1 cellular context compared by ENCODE assay signal in the genomic region with DNA sequence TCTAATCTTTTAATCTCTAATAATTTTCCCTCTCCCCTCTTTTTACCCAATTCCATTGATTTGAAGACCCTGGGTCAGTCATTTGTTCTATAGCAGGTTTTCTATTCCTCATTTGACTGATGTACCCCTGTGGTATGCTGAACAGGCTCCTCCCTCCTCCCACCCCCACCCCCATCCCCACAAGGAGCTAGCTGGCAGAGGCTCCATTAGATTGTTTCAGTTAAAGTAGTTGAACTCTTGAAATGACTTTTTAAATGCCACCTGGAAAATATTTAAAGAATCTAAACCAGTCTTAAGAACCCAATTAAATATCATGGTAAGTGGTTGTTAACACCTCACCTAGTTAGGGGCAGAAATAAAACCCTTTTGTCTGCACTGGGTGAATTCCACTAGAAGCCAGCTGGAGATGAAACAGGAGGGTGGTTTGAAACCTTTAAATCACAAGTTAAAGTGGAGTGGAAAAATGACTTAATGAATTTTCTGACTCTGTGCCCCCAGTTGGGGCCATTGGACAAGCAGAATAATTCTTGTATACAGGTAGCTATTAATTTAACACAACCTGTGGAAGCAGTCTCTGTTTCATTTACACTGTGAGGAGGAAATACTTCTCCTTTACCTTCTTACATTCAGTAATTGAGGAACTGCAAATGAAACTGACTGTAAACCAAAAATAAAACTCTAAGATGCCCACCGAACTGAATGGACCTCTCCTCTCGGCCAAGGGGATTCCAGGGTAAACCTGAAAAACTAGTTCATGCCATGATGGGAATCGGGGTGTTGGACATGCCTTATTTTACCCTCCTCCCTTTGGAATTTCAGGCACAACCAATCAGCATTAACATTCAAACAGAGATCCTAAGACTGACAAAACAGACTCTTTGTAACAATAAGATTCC.
A peak's percentile ranks its signal among the peaks of the same experiment; 100 is the strongest.
TF ChIP-seq lines count a peak whose summit lies in the region.

No MANE protein-coding gene starts in this region.

TF ChIP-seq in H1, 55 proteins besides CTCF, POLR2A, EP300 and RAD21:
- TF ChIP-seq RBBP5 (IDR thresholded peaks at IDR 0.05; ENCODE audit: borderline replicate concordance, low read depth, low read length) = no peak
- no peak for TF ChIP-seq SIRT6 (IDR thresholded peaks at IDR 0.05; ENCODE audit: low read length)
- no peak for TF ChIP-seq ZNF274 (IDR thresholded peaks at IDR 0.05; ENCODE audit: borderline replicate concordance, extremely low read depth, low read length)
- TF ChIP-seq RNF2 (IDR thresholded peaks at IDR 0.05; ENCODE audit: borderline replicate concordance, low read depth, low read length, missing control alignments, poor library complexity, severe bottlenecking) = no peak
- TF ChIP-seq POLR2AphosphoS5 (IDR thresholded peaks at IDR 0.05; ENCODE audit: low read depth, low read length) = no peak
- TF ChIP-seq JUN (IDR thresholded peaks at IDR 0.05; ENCODE audit: low read depth, low read length) = no peak
- TF ChIP-seq HDAC2 (IDR thresholded peaks at IDR 0.05; ENCODE audit: borderline replicate concordance in 1 of 2, low read depth in 2 of 2, low read length in 2 of 2) = no peak
- TF ChIP-seq SP1 (IDR thresholded peaks at IDR 0.05; ENCODE audit: low read depth, low read length) = peak; percentile 78
- no peak for TF ChIP-seq RFX5 (IDR thresholded peaks at IDR 0.05; ENCODE audit: borderline replicate concordance, low read depth, low read length)
- TF ChIP-seq TAF7 (optimal IDR thresholded peaks at IDR 0.05; ENCODE audit: borderline replicate concordance, low read depth, low read length) = no peak
- no peak for TF ChIP-seq EZH2 (IDR thresholded peaks at IDR 0.05; ENCODE audit: low read depth, low read length, severe bottlenecking)
- no peak for TF ChIP-seq BRCA1 (IDR thresholded peaks at IDR 0.05; ENCODE audit: low read depth, low read length)
- TF ChIP-seq TBP (IDR thresholded peaks at IDR 0.05; ENCODE audit: low read depth, low read length) = no peak
- TF ChIP-seq CBX8 (IDR thresholded peaks at IDR 0.05; ENCODE audit: borderline replicate concordance, low read depth, low read length) = no peak
- TF ChIP-seq KDM1A (IDR thresholded peaks at IDR 0.05; ENCODE audit: borderline replicate concordance, low read length) = no peak
- no peak for TF ChIP-seq PHF8 (conservative IDR thresholded peaks at IDR 0.05; ENCODE audit: low read depth, low read length)
- peak; percentile 96 for TF ChIP-seq ASH2L (IDR thresholded peaks at IDR 0.05; ENCODE audit: low read length)
- no peak for TF ChIP-seq KDM4A (IDR thresholded peaks at IDR 0.05; ENCODE audit: low read depth, low read length, severe bottlenecking)
- no peak for TF ChIP-seq CHD7 (IDR thresholded peaks at IDR 0.05; ENCODE audit: insufficient replicate concordance, low read length)
- no peak for TF ChIP-seq NRF1 (IDR thresholded peaks at IDR 0.05; ENCODE audit: low read depth, low read length)
- no peak for TF ChIP-seq SAP30 (IDR thresholded peaks at IDR 0.05; ENCODE audit: insufficient read depth, insufficient replicate concordance, low read length)
- no peak for TF ChIP-seq YY1 (IDR thresholded peaks at IDR 0.05; ENCODE audit: low read depth, low read length)
- 0 out of 2 replicates have a peak, but pooled peaks have one; percentile 6 for TF ChIP-seq CHD2 (IDR thresholded peaks at IDR 0.05; ENCODE audit: low read length)
- TF ChIP-seq TEAD4 (IDR thresholded peaks at IDR 0.05; ENCODE audit: low read depth, low read length) = peak; percentile 76
- TF ChIP-seq, protein P1, sequence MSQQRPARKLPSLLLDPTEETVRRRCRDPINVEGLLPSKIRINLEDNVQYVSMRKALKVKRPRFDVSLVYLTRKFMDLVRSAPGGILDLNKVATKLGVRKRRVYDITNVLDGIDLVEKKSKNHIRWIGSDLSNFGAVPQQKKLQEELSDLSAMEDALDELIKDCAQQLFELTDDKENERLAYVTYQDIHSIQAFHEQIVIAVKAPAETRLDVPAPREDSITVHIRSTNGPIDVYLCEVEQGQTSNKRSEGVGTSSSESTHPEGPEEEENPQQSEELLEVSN (IDR thresholded peaks at IDR 0.05) = no peak
- TF ChIP-seq MAFK (IDR thresholded peaks at IDR 0.05; ENCODE audit: low read depth, low read length) = no peak
- no peak for TF ChIP-seq FOSL1 (IDR thresholded peaks at IDR 0.05; ENCODE audit: insufficient read depth, low read depth, low read length)
- TF ChIP-seq ATF2 (IDR thresholded peaks at IDR 0.05; ENCODE audit: low read length) = no peak
- no peak for TF ChIP-seq SIX5 (IDR thresholded peaks at IDR 0.05; ENCODE audit: low read depth, low read length)
- no peak for TF ChIP-seq NANOG (IDR thresholded peaks at IDR 0.05; ENCODE audit: insufficient read depth, low read depth, low read length, poor library complexity, severe bottlenecking)
